8 cellular contexts compared by ENCODE assay signal in the genomic region with DNA sequence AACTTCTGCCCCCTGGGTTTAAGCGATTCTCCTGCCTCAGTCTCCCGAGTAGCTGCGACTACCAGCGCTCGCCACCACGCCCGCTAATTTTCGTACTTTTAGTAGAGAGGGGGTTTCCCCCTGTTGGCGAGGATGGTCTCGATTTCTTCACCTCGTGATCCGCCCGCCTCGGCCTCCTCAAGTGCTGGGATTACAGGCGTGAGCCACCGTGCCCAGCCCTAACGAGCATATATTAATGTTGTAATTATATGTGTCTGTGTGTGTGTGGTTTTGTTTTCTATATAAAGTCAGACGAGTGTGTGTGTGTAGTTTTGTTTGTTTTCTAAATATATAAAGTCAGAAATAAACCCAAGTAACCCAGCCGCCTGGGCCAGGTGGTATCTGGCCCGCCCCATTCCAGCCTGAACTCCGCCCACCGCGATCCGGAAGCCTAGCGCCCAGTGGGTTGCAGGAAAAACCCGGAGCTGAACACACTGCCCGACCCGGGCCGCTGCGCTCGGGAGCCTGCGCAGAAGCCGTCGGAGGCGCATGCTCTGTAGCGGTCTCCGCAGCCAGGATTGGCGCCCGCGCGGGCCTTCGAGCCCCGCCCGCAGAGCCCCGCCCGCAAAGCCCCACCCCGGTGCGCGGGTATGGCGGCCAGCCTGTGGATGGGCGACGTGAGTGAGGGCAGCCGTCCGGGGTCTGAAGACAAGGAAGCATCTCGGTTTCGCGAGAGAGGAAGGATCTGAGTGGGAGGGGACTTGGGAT. TPM values are rescaled to one million over a fixed set of nuclear protein-coding genes. Genes with fewer than 3 reads are reported as not detected.
A peak's percentile ranks its signal among the peaks of the same experiment; 100 is the strongest.
DNase-seq lines count a peak whose midpoint lies in the region; ATAC-seq lines count a peak whose summit lies in the region.

A gene (plus strand): TSS at position 604 of the 747 bp plus-strand sequence. CDS start 26 bp downstream, at position 630.

- peaks cover 8 to 9% (median 9%) of the 10 kb centered on the region in 3 donors for H3K4me1 Mint-ChIP-seq in IgD-negative memory B cell

- H3K27ac Mint-ChIP-seq in IgD-negative memory B cell: peak within 1 kb of the TSS; percentile 96 to 99 (median 98)

- peaks cover 2% of the 10 kb centered on the region for H3K36me3 Mint-ChIP-seq in IgD-negative memory B cell

- peak within 1 kb of the TSS; percentile 95 to 99 (median 98) for H3K4me3 Mint-ChIP-seq in IgD-negative memory B cell

- H3K27me3 Mint-ChIP-seq in IgD-negative memory B cell: no peaks in the 10 kb centered on the region

- peak; percentile 94 for DNase-seq in DMS114 treated with DMSO at 0.1 percent for 48 hours (lab: John Stamatoyannopoulos, UW; ENCODE audit: unreplicated experiment)
- peak; percentile 98 for DNase-seq in OCI-M1 (lab: John Stamatoyannopoulos, UW)
- peak; percentile 98 for DNase-seq in activated T-cell treated with anti-CD3 and anti-CD28 coated beads for 24 hours (ENCODE audit: low read depth)
- peak; percentile 94 for DNase-seq in epidermal melanocyte (ENCODE audit: insufficient read length, low spot score)
- peak; percentile 90 for DNase-seq in middle frontal gyrus (ENCODE audit: extremely low spot score, low spot score)
- peak; percentile 94 for DNase-seq in stimulated activated CD8-positive, alpha-beta memory T cell treated with anti-CD3 and anti-CD28 coated beads, Interleukin-2, amount 100 ng/mL, for 1 hour (ENCODE audit: low read depth in 2 of 2)

- H3K9me3 Mint-ChIP-seq in IgD-negative memory B cell: no peaks in the 10 kb centered on the region

- peak; percentile 78 for ATAC-seq in GM21529 (IDR thresholded peaks at IDR 0.05; ENCODE audit: unreplicated experiment)

RNA-seq across cellular contexts. Expression of the gene that starts here (rescaled TPM):
- polyA plus RNA-seq in IgD-negative memory B cell: 29.2 TPM

Comparison
In these comparisons a context has a peak if more than half of its experiments do, and no peak if none do; other contexts are left out.
1. Peak in every context shown above with its lines: DNase-seq and ATAC-seq.